In genomic region chr11:107929611-107930200, GRCh38 we compare ENCODE assay signal across 10 cellular contexts. TPM values are rescaled to one million over a fixed set of nuclear protein-coding genes. Genes with fewer than 3 reads are reported as not detected.
DNase-seq lines count a peak whose midpoint lies in the region; ATAC-seq and TF ChIP-seq lines count a peak whose summit lies in the region.
"Had no signal": no experiment of that assay in that cellular context is flagged by ENCODE, and none has a peak within 500 bp of the region (broad histone marks: within the 10 kb centered on the region; RNA-seq: fewer than 3 reads in every experiment).

No MANE protein-coding gene starts in this region.

- no peaks in the 10 kb centered on the region for H3K79me2 ChIP-seq in mammary epithelial cell (ENCODE audit: insufficient read depth, low read length)

- no peak for TF ChIP-seq POLR2A in gastrocnemius medialis (IDR thresholded peaks at IDR 0.05)

- H3K4me3 Mint-ChIP-seq in activated CD8-positive, alpha-beta memory T cell treated with anti-CD3 and anti-CD28 coated beads, Interleukin-2, amount 10 ng/mL, durations not matched to agents 7 days and 5 days: peak overlapping the region; percentile 69
- peak overlapping the region; percentile 98 for H3K4me3 Mint-ChIP-seq in endodermal cell

- peaks cover 15% of the 10 kb centered on the region for H3K4me1 Mint-ChIP-seq in activated CD8-positive, alpha-beta memory T cell treated with anti-CD3 and anti-CD28 coated beads, Interleukin-2, amount 10 ng/mL, durations not matched to agents 7 days and 5 days
- H3K4me1 Mint-ChIP-seq in endodermal cell: peaks cover 7% of the 10 kb centered on the region

- dilution Hi-C loops in mammary epithelial cell (cut with HindIII; ENCODE audit: low sequenced_read_pairs): no loop called here

- H3K27me3 Mint-ChIP-seq in activated CD8-positive, alpha-beta memory T cell treated with anti-CD3 and anti-CD28 coated beads, Interleukin-2, amount 10 ng/mL, durations not matched to agents 7 days and 5 days: peaks cover 32% of the 10 kb centered on the region
- peaks cover 7% of the 10 kb centered on the region for H3K27me3 Mint-ChIP-seq in endodermal cell (ENCODE audit: insufficient read depth)

- WGBS in endodermal cell (ENCODE audit: insufficient coverage in 1 of 2, insufficient read length in 1 of 2), 2 experiments: 41 to 44% methylated on average over 7 to 10 of the region's 10 CpGs
- 26% methylated on average over 10 of the region's 10 CpGs for WGBS in mammary epithelial cell (ENCODE audit: low coverage, missing lambda C conversion rate)

- H3K9me3 Mint-ChIP-seq in activated CD8-positive, alpha-beta memory T cell treated with anti-CD3 and anti-CD28 coated beads, Interleukin-2, amount 10 ng/mL, durations not matched to agents 7 days and 5 days (ENCODE audit: low read depth): no peaks in the 10 kb centered on the region
- H3K9me3 Mint-ChIP-seq in endodermal cell: no peaks in the 10 kb centered on the region

- no peak for ATAC-seq in activated CD8-positive, alpha-beta memory T cell treated with anti-CD3 and anti-CD28 coated beads, Interleukin-2, amount 10 ng/mL, durations not matched to agents 7 days and 5 days
- no peak for ATAC-seq in gastrocnemius medialis

- H3K9me3 ChIP-seq in HUES48 (ENCODE audit: control insufficient read depth, insufficient read depth, low read length): no peaks in the 10 kb centered on the region
- no peaks in the 10 kb centered on the region for H3K9me3 ChIP-seq in endodermal cell (ENCODE audit: control insufficient read depth, low read length)
- H3K9me3 ChIP-seq in gastrocnemius medialis: no peaks in the 10 kb centered on the region
- H3K9me3 ChIP-seq in mammary epithelial cell (replicated peaks; ENCODE audit: insufficient read depth, low read length): no peaks in the 10 kb centered on the region

- H3K4me2 ChIP-seq in mammary epithelial cell (ENCODE audit: insufficient read depth, low read depth, low read length): no peak overlapping the region

- no peaks in the 10 kb centered on the region for H3K27me3 ChIP-seq in HUES48 (ENCODE audit: control insufficient read depth, insufficient read depth, low read length)
- no peaks in the 10 kb centered on the region for H3K27me3 ChIP-seq in endodermal cell (ENCODE audit: control insufficient read depth, insufficient read depth, low read length, poor library complexity, severe bottlenecking)
- H3K27me3 ChIP-seq in gastrocnemius medialis: peaks cover 20 to 40% (median 31%) of the 10 kb centered on the region in 3 donors
- peaks cover 12% of the 10 kb centered on the region for H3K27me3 ChIP-seq in mammary epithelial cell (ENCODE audit: insufficient read depth, low read length)

- H3K4me1 ChIP-seq in HUES48 (ENCODE audit: control insufficient read depth, insufficient read depth, low read length) (peaks cover 7% of the 10 kb centered on the region; the same call in 1 of the 2 replicates), endodermal cell (ENCODE audit: control insufficient read depth, insufficient read depth, low read length) (peaks cover 2% of the 10 kb centered on the region), gastrocnemius medialis (peaks cover 3 to 7% of the 10 kb centered on the region in 2 donors), mammary epithelial cell (ENCODE audit: insufficient read depth, low read length) (peaks cover 7% of the 10 kb centered on the region)

- no peak overlapping the region for H2AFZ ChIP-seq in mammary epithelial cell (ENCODE audit: low read depth, low read length)
- H2AFZ ChIP-seq: GM23248 had no signal

- BruUV-seq in mammary epithelial cell (replicated peaks; lab: Mats Ljungman, UMichigan): no TSS peak

- H3K36me3 Mint-ChIP-seq in activated CD8-positive, alpha-beta memory T cell treated with anti-CD3 and anti-CD28 coated beads, Interleukin-2, amount 10 ng/mL, durations not matched to agents 7 days and 5 days: no peaks in the 10 kb centered on the region
- no peaks in the 10 kb centered on the region for H3K36me3 Mint-ChIP-seq in endodermal cell (ENCODE audit: low read depth)

- in situ Hi-C loops in gastrocnemius medialis (cut with MboI; ENCODE audit: low sequenced_read_pairs in 4 of 4): no loop called here
- in situ Hi-C loops in mammary epithelial cell (cut with MboI; ENCODE audit: low sequenced_read_pairs in 2 of 2): no loop called here

- H3K9ac ChIP-seq in HUES48 (ENCODE audit: low read depth, low read length): peak overlapping the region; percentile 73
- H3K9ac ChIP-seq in endodermal cell (ENCODE audit: extremely low read depth, low read length, poor library complexity, severe bottlenecking): peak overlapping the region; percentile 68
- H3K9ac ChIP-seq in mammary epithelial cell (ENCODE audit: insufficient read depth, low read length): no peak overlapping the region
- H3K9ac ChIP-seq: GM23248 had no signal

- no peak for DNase-seq in activated CD8-positive, alpha-beta memory T cell treated with anti-CD3 and anti-CD28 coated beads, Interleukin-2, amount 10 ng/mL, durations not matched to agents 7 days and 5 days
- no peak for DNase-seq in activated CD8-positive, alpha-beta memory T cell treated with anti-CD3 and anti-CD28 coated beads for 24 hours
- DNase-seq in endodermal cell (peak; percentile 50), NCI-H1436 treated with DMSO at 0.1 percent for 48 hours (lab: John Stamatoyannopoulos, UW) (no peak), gastrocnemius medialis (no peak), mammary epithelial cell (no peak)
- DNase-seq: GM23248, KG1 had no signal

- peak overlapping the region; percentile 76 for H3K4me3 ChIP-seq in HUES48 (ENCODE audit: low read depth, low read length)
- H3K4me3 ChIP-seq in endodermal cell (ENCODE audit: low read length): peak overlapping the region; percentile 96
- H3K4me3 ChIP-seq in skin epidermis: peak overlapping the region in 4 of 7 experiments; percentile 19 to 46 (median 32)
- no peak overlapping the region for H3K4me3 ChIP-seq in gastrocnemius medialis
- no peak overlapping the region for H3K4me3 ChIP-seq in mammary epithelial cell (replicated peaks in 1 of 3; ENCODE audit: insufficient read depth in 1 of 3, low read depth in 2 of 3, low read length in 3 of 3)
- H3K4me3 ChIP-seq: GM23248 had no signal

- intact Hi-C loops in gastrocnemius medialis (cut with DNase I; ENCODE audit: low total_unique reads): no loop called here
- intact Hi-C loops in mammary epithelial cell (cut with micrococcal nuclease): no loop called here

- CTCF ChIA-PET in activated CD8-positive, alpha-beta memory T cell treated with anti-CD3 and anti-CD28 coated beads, Interleukin-2, amount 10 ng/mL, durations not matched to agents 7 days and 5 days (lab: Charles Lee): interaction anchor here (1.6 kb wide), 1 partner anchor 8 kb away, joined by 3 read pairs; no protein-coding TSS in a partner anchor
- CTCF ChIA-PET in mammary epithelial cell (lab: Charles Lee; ENCODE audit: low non-redundant PET): no interaction called here

- H3K36me3 ChIP-seq in HUES48 (ENCODE audit: control insufficient read depth, insufficient read depth, low read length) (no peaks in the 10 kb centered on the region), endodermal cell (ENCODE audit: control insufficient read depth, insufficient read depth, low read length) (no peaks in the 10 kb centered on the region), gastrocnemius medialis (no peaks in the 10 kb centered on the region), mammary epithelial cell (ENCODE audit: insufficient read depth, low read length) (no peaks in the 10 kb centered on the region)

- H3K27ac Mint-ChIP-seq in activated CD8-positive, alpha-beta memory T cell treated with anti-CD3 and anti-CD28 coated beads, Interleukin-2, amount 10 ng/mL, durations not matched to agents 7 days and 5 days: no peak overlapping the region
- no peak overlapping the region for H3K27ac Mint-ChIP-seq in endodermal cell

- H3K27ac ChIP-seq in HUES48 (ENCODE audit: low read depth, low read length) (peak overlapping the region; percentile 44), endodermal cell (ENCODE audit: low read depth, low read length) (no peak overlapping the region), skin epidermis (peak overlapping the region in 6 of 21 experiments; percentile 12 to 72 (median 67)), gastrocnemius medialis (no peak overlapping the region), mammary epithelial cell (ENCODE audit: insufficient read depth, low read depth, low read length) (no peak overlapping the region)
- H3K27ac ChIP-seq: GM23248 had no signal

- TF ChIP-seq CTCF in endodermal cell (conservative IDR thresholded peaks at IDR 0.05) (no peak), gastrocnemius medialis (IDR thresholded peaks at IDR 0.05 in 4 of 5, conservative IDR thresholded peaks at IDR 0.05 in 1 of 5) (no peak), mammary epithelial cell (conservative IDR thresholded peaks at IDR 0.05 in 1 of 2, IDR thresholded peaks at IDR 0.05 in 1 of 2; ENCODE audit: extremely low read depth in 1 of 2, insufficient read depth in 1 of 2, low read depth in 1 of 2, low read length in 2 of 2) (no peak)

- H4K20me1 ChIP-seq in mammary epithelial cell (ENCODE audit: insufficient read depth, low read length): peaks cover 3% of the 10 kb centered on the region

RNA-seq across cellular contexts. Expression of gene RAB39A, which starts 1.5 kb away (rescaled TPM):
- under 1 TPM in 1 of 2 experiments, not detected in 1; 0.59 TPM for total RNA-seq in activated CD8-positive, alpha-beta memory T cell treated with anti-CD3 and anti-CD28 coated beads, Interleukin-2, amount 10 ng/mL, durations not matched to agents 7 days and 5 days
- 1 to 10 TPM; 4.8 to 7.5 TPM for total RNA-seq in endodermal cell
- polyA plus RNA-seq in endodermal cell (2013, experiment 1 of 2): 3.7 TPM
- polyA plus RNA-seq in endodermal cell (2013, experiment 2 of 2): 4.2 TPM
- total RNA-seq in gastrocnemius medialis: under 1 TPM in 1 of 4 donors, not detected in 3; 0.22 TPM
- not detected for total RNA-seq in mammary epithelial cell
- 0.05 TPM for polyA plus RNA-seq in mammary epithelial cell
- not detected for polyA minus RNA-seq in mammary epithelial cell
- total RNA-seq: GM23248 had no signal
- polyA plus RNA-seq: GM23248 had no signal

Comparison
In these comparisons a context has a peak if more than half of its experiments do, and no peak if none do; other contexts are left out.
1. H3K4me3 ChIP-seq: peak in HUES48 (single experiment), endodermal cell (single experiment) and skin epidermis (4 of 7); none in gastrocnemius medialis (0 of 4) and mammary epithelial cell (0 of 3).